ENCODE assay signal across 8 cellular contexts in genomic region chr12:49707127-49707811, GRCh38. TPM values are rescaled to one million over a fixed set of nuclear protein-coding genes. Genes with fewer than 3 reads are reported as not detected.
DNase-seq lines count a peak whose midpoint lies in the region; ATAC-seq lines count a peak whose summit lies in the region.

A gene with protein sequence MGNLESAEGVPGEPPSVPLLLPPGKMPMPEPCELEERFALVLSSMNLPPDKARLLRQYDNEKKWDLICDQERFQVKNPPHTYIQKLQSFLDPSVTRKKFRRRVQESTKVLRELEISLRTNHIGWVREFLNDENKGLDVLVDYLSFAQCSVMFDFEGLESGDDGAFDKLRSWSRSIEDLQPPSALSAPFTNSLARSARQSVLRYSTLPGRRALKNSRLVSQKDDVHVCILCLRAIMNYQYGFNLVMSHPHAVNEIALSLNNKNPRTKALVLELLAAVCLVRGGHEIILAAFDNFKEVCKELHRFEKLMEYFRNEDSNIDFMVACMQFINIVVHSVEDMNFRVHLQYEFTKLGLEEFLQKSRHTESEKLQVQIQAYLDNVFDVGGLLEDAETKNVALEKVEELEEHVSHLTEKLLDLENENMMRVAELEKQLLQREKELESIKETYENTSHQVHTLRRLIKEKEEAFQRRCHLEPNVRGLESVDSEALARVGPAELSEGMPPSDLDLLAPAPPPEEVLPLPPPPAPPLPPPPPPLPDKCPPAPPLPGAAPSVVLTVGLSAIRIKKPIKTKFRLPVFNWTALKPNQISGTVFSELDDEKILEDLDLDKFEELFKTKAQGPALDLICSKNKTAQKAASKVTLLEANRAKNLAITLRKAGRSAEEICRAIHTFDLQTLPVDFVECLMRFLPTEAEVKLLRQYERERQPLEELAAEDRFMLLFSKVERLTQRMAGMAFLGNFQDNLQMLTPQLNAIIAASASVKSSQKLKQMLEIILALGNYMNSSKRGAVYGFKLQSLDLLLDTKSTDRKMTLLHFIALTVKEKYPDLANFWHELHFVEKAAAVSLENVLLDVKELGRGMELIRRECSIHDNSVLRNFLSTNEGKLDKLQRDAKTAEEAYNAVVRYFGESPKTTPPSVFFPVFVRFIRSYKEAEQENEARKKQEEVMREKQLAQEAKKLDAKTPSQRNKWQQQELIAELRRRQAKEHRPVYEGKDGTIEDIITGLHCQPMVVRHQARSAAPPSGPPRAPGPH (minus strand): TSS chr12:49707405. CDS start chr12:49707180, 225 bp downstream.

- no peak within 1 kb of the TSS for H4K8ac ChIP-seq in mesendoderm (ENCODE audit: low read depth, low read length)

- H3K27ac Mint-ChIP-seq in effector memory CD8-positive, alpha-beta T cell: peak within 1 kb of the TSS; percentile 83 to 88

- H3K27me3 Mint-ChIP-seq in effector memory CD8-positive, alpha-beta T cell: peaks cover 0 to 14% of the 10 kb centered on the region in 2 donors

- no peak within 1 kb of the TSS for H2BK5ac ChIP-seq in mesendoderm (ENCODE audit: low read length)

- H3K4me3 ChIP-seq in mesendoderm (ENCODE audit: low read length): peak within 1 kb of the TSS; percentile 81

- peak within 1 kb of the TSS; percentile 93 for H3K56ac ChIP-seq in mesendoderm (ENCODE audit: low read length)

- peak; percentile 95 for DNase-seq in COR-L47 (lab: John Stamatoyannopoulos, UW)
- DNase-seq in HT1080 (ENCODE audit: low read depth): peak; percentile 90
- peak; percentile 95 for DNase-seq in NK-92 treated with Interleukin-12 subunit alpha and Interleukin-12 subunit beta, amount 100 ng/mL, for 24 hours (lab: John Stamatoyannopoulos, UW)
- peak; percentile 96 to 97 for DNase-seq in activated CD8-positive, alpha-beta memory T cell treated with anti-CD3 and anti-CD28 coated beads for 4 hours (ENCODE audit: low read depth in 2 of 2)
- DNase-seq in effector memory CD8-positive, alpha-beta T cell: peak; percentile 99 to 100 (median 99)
- peak; percentile 95 for DNase-seq in mesendoderm
- DNase-seq in stimulated activated CD8-positive, alpha-beta memory T cell treated with anti-CD3 and anti-CD28 coated beads, Interleukin-15, amount 100 ng/mL, for 1 hour (ENCODE audit: low read depth): peak; percentile 95

- H3K27me3 ChIP-seq in mesendoderm (ENCODE audit: insufficient read depth, low read length, poor library complexity): no peaks in the 10 kb centered on the region

- H3K4me2 ChIP-seq in mesendoderm (ENCODE audit: low read length): peak within 1 kb of the TSS; percentile 84

- WGBS in mesendoderm (ENCODE audit: extremely low coverage, insufficient coverage, low lambda C conversion rate): no CpG with 5 or more reads among the region's 94 CpGs

- H2AK5ac ChIP-seq in mesendoderm (ENCODE audit: low read length): peak within 1 kb of the TSS; percentile 27

- peak within 1 kb of the TSS; percentile 90 for H3K27ac ChIP-seq in mesendoderm (ENCODE audit: low read depth, low read length)

- H3K4ac ChIP-seq in mesendoderm (ENCODE audit: low read depth, low read length): peak within 1 kb of the TSS; percentile 61

- peak within 1 kb of the TSS; percentile 86 for H2BK120ac ChIP-seq in mesendoderm (ENCODE audit: low read depth, low read length)

- ATAC-seq in GM21360 (IDR thresholded peaks at IDR 0.05; ENCODE audit: unreplicated experiment): peak; percentile 79
- ATAC-seq in effector memory CD8-positive, alpha-beta T cell (replicated peaks): peak; percentile 93

- no peaks in the 10 kb centered on the region for H3K9me3 Mint-ChIP-seq in effector memory CD8-positive, alpha-beta T cell

- peak within 1 kb of the TSS; percentile 84 for H3K23ac ChIP-seq in mesendoderm (ENCODE audit: low read length)

- H3K36me3 Mint-ChIP-seq in effector memory CD8-positive, alpha-beta T cell (ENCODE audit: insufficient read depth): peaks cover 5% of the 10 kb centered on the region

- peak within 1 kb of the TSS; percentile 1 for H2BK15ac ChIP-seq in mesendoderm (replicated peaks; ENCODE audit: low read depth)

- no peaks in the 10 kb centered on the region for H3K36me3 ChIP-seq in mesendoderm (ENCODE audit: control insufficient read depth, insufficient read depth, low read length)

- H3K9ac ChIP-seq in mesendoderm (ENCODE audit: low read length): peak within 1 kb of the TSS; percentile 91

- H3K79me1 ChIP-seq in mesendoderm (ENCODE audit: low read length): peaks cover 16% of the 10 kb centered on the region

- H3K4me1 Mint-ChIP-seq in effector memory CD8-positive, alpha-beta T cell (ENCODE audit: low read depth in 2 of 2): peaks cover 41 to 46% of the 10 kb centered on the region in 2 donors

- H3K18ac ChIP-seq in mesendoderm (ENCODE audit: low read length): peak within 1 kb of the TSS; percentile 93

- H3K4me1 ChIP-seq in mesendoderm (ENCODE audit: control insufficient read depth, low read depth, low read length): peaks cover 14% of the 10 kb centered on the region

- H4K5ac ChIP-seq in mesendoderm (ENCODE audit: low read length): no peak within 1 kb of the TSS

- H3K4me3 Mint-ChIP-seq in effector memory CD8-positive, alpha-beta T cell: peak within 1 kb of the TSS; percentile 94

- H3K79me2 ChIP-seq in mesendoderm (ENCODE audit: control insufficient read depth, insufficient read depth, low read length): peaks cover 37% of the 10 kb centered on the region

RNA-seq across cellular contexts. Expression of the gene that starts here (rescaled TPM):
- 42.3 and 44.5 TPM in 2 replicates for total RNA-seq in HT1080 (2014; rRNA removed; shearing (Covaris generic))
- 22.0 and 22.2 TPM in 2 replicates for polyA plus RNA-seq in HT1080 (2015; cell fraction: cytosol; rRNA removed)
- 55.9 and 56.2 TPM in 2 replicates for polyA plus RNA-seq in HT1080 (2015; cell fraction: nucleus; rRNA removed)
- polyA plus RNA-seq in mesendoderm (2013, experiment 1 of 2): 11.1 TPM
- 11.3 TPM for polyA plus RNA-seq in mesendoderm (2013, experiment 2 of 2)

Comparison
In these comparisons a context has a peak if more than half of its experiments do, and no peak if none do; other contexts are left out.
1. Peak in every context shown above with its lines: DNase-seq, ATAC-seq, H3K4me3 ChIP-seq and H3K27ac ChIP-seq.